Comparison of ENCODE assay signal across 8 cellular contexts in the genomic region with DNA sequence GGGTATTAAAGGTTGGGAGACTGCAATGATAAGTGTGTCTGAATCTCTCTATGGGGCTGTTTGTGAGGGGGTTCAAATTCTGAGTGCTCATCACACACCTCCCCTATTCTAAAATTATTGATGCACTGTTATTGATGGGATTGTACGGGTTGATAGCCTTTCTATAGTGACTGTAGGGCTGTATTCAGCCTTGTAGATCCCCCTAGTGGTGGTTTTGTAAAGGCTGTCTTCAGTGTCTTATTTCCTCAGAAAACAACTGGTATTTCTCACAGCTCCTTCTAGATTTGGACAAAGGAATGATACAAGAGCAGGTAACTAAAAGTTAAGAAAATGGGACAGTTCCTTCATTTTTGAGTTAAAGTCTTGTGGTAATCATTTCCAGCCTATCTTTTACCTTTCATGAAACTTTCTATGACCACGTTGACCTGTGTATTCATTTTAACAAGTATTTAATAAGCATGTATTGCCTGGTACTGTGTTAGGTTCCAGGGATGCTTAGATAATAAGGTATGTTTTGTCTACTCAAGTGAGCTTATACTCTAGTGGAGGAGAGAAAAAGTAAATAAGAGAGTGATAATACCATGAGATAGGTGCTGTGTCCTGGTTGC. TPM values are rescaled to one million over a fixed set of nuclear protein-coding genes. Genes with fewer than 3 reads are reported as not detected.
DNase-seq lines count a peak whose midpoint lies in the region; ATAC-seq and TF ChIP-seq lines count a peak whose summit lies in the region.

No MANE protein-coding gene starts in this region.

- intact Hi-C loops in activated CD8-positive, alpha-beta T cell treated with anti-CD3 and anti-CD28 coated beads for 36 hours (cut with micrococcal nuclease) = loop anchor here (5.0 kb wide), 1 partner anchor 229 kb away; a partner anchor contains a TSS
- intact Hi-C loops in left ventricle myocardium inferior (cut with micrococcal nuclease) = loop anchor here (10.0 kb wide), 1 partner anchor 226 kb away; a partner anchor contains a TSS

- H3K4me2 ChIP-seq in smooth muscle cell = no peak overlapping the region

- CTCF ChIA-PET in activated CD8-positive, alpha-beta T cell treated with anti-CD3 and anti-CD28 coated beads for 36 hours (lab: Charles Lee) = interaction anchor here (0.6 to 3.3 kb wide), 21 partner anchors 9 to 240 kb away, joined by 3 to 55 read pairs (median 4); a partner anchor contains a TSS

- H3K27ac Mint-ChIP-seq in activated CD8-positive, alpha-beta T cell treated with anti-CD3 and anti-CD28 coated beads for 36 hours = no peak overlapping the region

- no peak for TF ChIP-seq POLR2A in GM18505 (IDR thresholded peaks at IDR 0.05; ENCODE audit: borderline replicate concordance, extremely low read depth, insufficient read depth, insufficient read length)

- H3K79me2 ChIP-seq in smooth muscle cell (ENCODE audit: low read depth) = peaks cover 81% of the 10 kb centered on the region

- POLR2A ChIA-PET in activated CD8-positive, alpha-beta T cell treated with anti-CD3 and anti-CD28 coated beads for 36 hours (lab: Charles Lee) = interaction anchor here (1.1 to 1.8 kb wide), 2 partner anchors 8 to 21 kb away, joined by 3 to 7 read pairs; a partner anchor contains a TSS

- no peak overlapping the region for H2AFZ ChIP-seq in smooth muscle cell (ENCODE audit: low read depth)

- no peak overlapping the region for H3K27ac ChIP-seq in C4-2B
- no peak overlapping the region for H3K27ac ChIP-seq in left ventricle myocardium inferior (replicated peaks)
- H3K27ac ChIP-seq in smooth muscle cell (ENCODE audit: low read depth) = no peak overlapping the region

- H3K36me3 ChIP-seq in left ventricle myocardium inferior (peaks cover 41% of the 10 kb centered on the region), smooth muscle cell (ENCODE audit: low read depth) (peaks cover 26% of the 10 kb centered on the region)

- H3K9me3 ChIP-seq in left ventricle myocardium inferior (replicated peaks) = no peaks in the 10 kb centered on the region
- H3K9me3 ChIP-seq in smooth muscle cell (replicated peaks; ENCODE audit: low read depth) = no peaks in the 10 kb centered on the region

- no peak overlapping the region for H3K4me3 ChIP-seq in left ventricle myocardium inferior
- no peak overlapping the region for H3K4me3 ChIP-seq in smooth muscle cell

- no peaks in the 10 kb centered on the region for H3K9me3 Mint-ChIP-seq in activated CD8-positive, alpha-beta T cell treated with anti-CD3 and anti-CD28 coated beads for 36 hours

- H3F3A ChIP-seq in smooth muscle cell (ENCODE audit: low read depth) = no peaks in the 10 kb centered on the region

- peaks cover 30% of the 10 kb centered on the region for H3K36me3 Mint-ChIP-seq in activated CD8-positive, alpha-beta T cell treated with anti-CD3 and anti-CD28 coated beads for 36 hours (ENCODE audit: low read depth)

- peak; percentile 51 for DNase-seq in NCI-H2171 treated with DMSO at 0.1 percent for 48 hours (lab: John Stamatoyannopoulos, UW)
- no peak for DNase-seq in activated CD8-positive, alpha-beta T cell treated with anti-CD3 and anti-CD28 coated beads for 36 hours
- no peak for DNase-seq in left ventricle myocardium inferior
- DNase-seq in smooth muscle cell (lab: John Stamatoyannopoulos, UW; ENCODE audit: unreplicated experiment) = no peak
- no peak for DNase-seq in omental fat pad (ENCODE audit: low spot score)

- no peaks in the 10 kb centered on the region for H3K27me3 ChIP-seq in left ventricle myocardium inferior (ENCODE audit: low read depth)
- H3K27me3 ChIP-seq in smooth muscle cell (ENCODE audit: low read depth) = no peaks in the 10 kb centered on the region

- 77% methylated on average over 2 of the region's 2 CpGs for WGBS in smooth muscle cell (ENCODE audit: low lambda C conversion rate)

- H3K27me3 Mint-ChIP-seq in activated CD8-positive, alpha-beta T cell treated with anti-CD3 and anti-CD28 coated beads for 36 hours = no peaks in the 10 kb centered on the region

- H3K4me1 Mint-ChIP-seq in activated CD8-positive, alpha-beta T cell treated with anti-CD3 and anti-CD28 coated beads for 36 hours (ENCODE audit: low read depth) = peaks cover 38% of the 10 kb centered on the region

- ATAC-seq in GM18505 (IDR thresholded peaks at IDR 0.05; ENCODE audit: unreplicated experiment) (peak; percentile 77), HG02973 (IDR thresholded peaks at IDR 0.05; ENCODE audit: unreplicated experiment) (peak; percentile 83), omental fat pad (ENCODE audit: low FRiP score) (no peak)
- peak; percentile 90 for ATAC-seq in activated CD8-positive, alpha-beta T cell treated with anti-CD3 and anti-CD28 coated beads for 36 hours

- H3K9ac ChIP-seq in smooth muscle cell (ENCODE audit: low read depth) = no peak overlapping the region

- H4K20me1 ChIP-seq in smooth muscle cell (ENCODE audit: low read depth) = peaks cover 92% of the 10 kb centered on the region

- peak; percentile 87 for TF ChIP-seq CTCF in C4-2B (conservative IDR thresholded peaks at IDR 0.05)
- TF ChIP-seq CTCF in activated CD8-positive, alpha-beta T cell treated with anti-CD3 and anti-CD28 coated beads for 36 hours (IDR thresholded peaks at IDR 0.05) = peak; percentile 78
- peak; percentile 84 for TF ChIP-seq CTCF in left ventricle myocardium inferior (IDR thresholded peaks at IDR 0.05; ENCODE audit: borderline replicate concordance)
- TF ChIP-seq CTCF in smooth muscle cell (IDR thresholded peaks at IDR 0.05; ENCODE audit: borderline replicate concordance, insufficient read depth, poor library complexity, severe bottlenecking) = peak; percentile 76
- TF ChIP-seq CTCF in omental fat pad (IDR thresholded peaks at IDR 0.05) = peak in 1 of 3 donors; percentile 19

- no peak overlapping the region for H3K4me3 Mint-ChIP-seq in activated CD8-positive, alpha-beta T cell treated with anti-CD3 and anti-CD28 coated beads for 36 hours

- H3K4me1 ChIP-seq in left ventricle myocardium inferior (peaks cover 31% of the 10 kb centered on the region), smooth muscle cell (ENCODE audit: low read depth) (no peaks in the 10 kb centered on the region)

RNA-seq across cellular contexts. Expression of a gene that starts 21.2 kb away (rescaled TPM):
- total RNA-seq in activated CD8-positive, alpha-beta T cell treated with anti-CD3 and anti-CD28 coated beads for 36 hours = 10 to 100 TPM; 68.1 to 71.2 TPM
- total RNA-seq in left ventricle myocardium inferior = 82.9 TPM
- 88.9 and 137 TPM in 2 replicates for total RNA-seq in smooth muscle cell
- 76.4 and 88.0 TPM in 2 replicates for polyA plus RNA-seq in smooth muscle cell
- 100 to 1,000 TPM in 2 of 4 donors, 10 to 100 TPM in 2; 86.7 to 104 (median 98.6) TPM for total RNA-seq in omental fat pad
